ENCODE assay signal across 1 cellular context in genomic region chr7:151060416-151061234, GRCh38.
TF ChIP-seq lines count a peak whose summit lies in the region.

No MANE protein-coding gene starts in this region.

TF ChIP-seq in HepG2, 621 proteins besides CTCF, POLR2A, EP300 and RAD21 (continues in another document):
- TF ChIP-seq ZSCAN21 (CRISPR knock-in tag; IDR thresholded peaks at IDR 0.05; ENCODE audit: borderline replicate concordance): peak; percentile 35; the same call in 1 of the 2 replicates
- TF ChIP-seq PAWR (CRISPR knock-in tag; IDR thresholded peaks at IDR 0.05; ENCODE audit: borderline replicate concordance): no peak
- TF ChIP-seq, protein P1, sequence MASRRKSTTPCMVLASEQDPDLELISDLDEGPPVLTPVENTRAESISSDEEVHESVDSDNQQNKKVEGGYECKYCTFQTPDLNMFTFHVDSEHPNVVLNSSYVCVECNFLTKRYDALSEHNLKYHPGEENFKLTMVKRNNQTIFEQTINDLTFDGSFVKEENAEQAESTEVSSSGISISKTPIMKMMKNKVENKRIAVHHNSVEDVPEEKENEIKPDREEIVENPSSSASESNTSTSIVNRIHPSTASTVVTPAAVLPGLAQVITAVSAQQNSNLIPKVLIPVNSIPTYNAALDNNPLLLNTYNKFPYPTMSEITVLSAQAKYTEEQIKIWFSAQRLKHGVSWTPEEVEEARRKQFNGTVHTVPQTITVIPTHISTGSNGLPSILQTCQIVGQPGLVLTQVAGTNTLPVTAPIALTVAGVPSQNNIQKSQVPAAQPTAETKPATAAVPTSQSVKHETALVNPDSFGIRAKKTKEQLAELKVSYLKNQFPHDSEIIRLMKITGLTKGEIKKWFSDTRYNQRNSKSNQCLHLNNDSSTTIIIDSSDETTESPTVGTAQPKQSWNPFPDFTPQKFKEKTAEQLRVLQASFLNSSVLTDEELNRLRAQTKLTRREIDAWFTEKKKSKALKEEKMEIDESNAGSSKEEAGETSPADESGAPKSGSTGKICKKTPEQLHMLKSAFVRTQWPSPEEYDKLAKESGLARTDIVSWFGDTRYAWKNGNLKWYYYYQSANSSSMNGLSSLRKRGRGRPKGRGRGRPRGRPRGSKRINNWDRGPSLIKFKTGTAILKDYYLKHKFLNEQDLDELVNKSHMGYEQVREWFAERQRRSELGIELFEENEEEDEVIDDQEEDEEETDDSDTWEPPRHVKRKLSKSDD (CRISPR knock-in tag; IDR thresholded peaks at IDR 0.05; ENCODE audit: low read depth): 0 out of 2 replicates have a peak, but pooled peaks have one; percentile 14
- no peak for TF ChIP-seq ZBED4 (CRISPR knock-in tag; IDR thresholded peaks at IDR 0.05; ENCODE audit: borderline replicate concordance)
- TF ChIP-seq, protein P2, sequence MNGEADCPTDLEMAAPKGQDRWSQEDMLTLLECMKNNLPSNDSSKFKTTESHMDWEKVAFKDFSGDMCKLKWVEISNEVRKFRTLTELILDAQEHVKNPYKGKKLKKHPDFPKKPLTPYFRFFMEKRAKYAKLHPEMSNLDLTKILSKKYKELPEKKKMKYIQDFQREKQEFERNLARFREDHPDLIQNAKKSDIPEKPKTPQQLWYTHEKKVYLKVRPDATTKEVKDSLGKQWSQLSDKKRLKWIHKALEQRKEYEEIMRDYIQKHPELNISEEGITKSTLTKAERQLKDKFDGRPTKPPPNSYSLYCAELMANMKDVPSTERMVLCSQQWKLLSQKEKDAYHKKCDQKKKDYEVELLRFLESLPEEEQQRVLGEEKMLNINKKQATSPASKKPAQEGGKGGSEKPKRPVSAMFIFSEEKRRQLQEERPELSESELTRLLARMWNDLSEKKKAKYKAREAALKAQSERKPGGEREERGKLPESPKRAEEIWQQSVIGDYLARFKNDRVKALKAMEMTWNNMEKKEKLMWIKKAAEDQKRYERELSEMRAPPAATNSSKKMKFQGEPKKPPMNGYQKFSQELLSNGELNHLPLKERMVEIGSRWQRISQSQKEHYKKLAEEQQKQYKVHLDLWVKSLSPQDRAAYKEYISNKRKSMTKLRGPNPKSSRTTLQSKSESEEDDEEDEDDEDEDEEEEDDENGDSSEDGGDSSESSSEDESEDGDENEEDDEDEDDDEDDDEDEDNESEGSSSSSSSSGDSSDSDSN (CRISPR knock-in tag; IDR thresholded peaks at IDR 0.05): peak; percentile 33
- TF ChIP-seq HNRNPLL (IDR thresholded peaks at IDR 0.05; ENCODE audit: low read depth, low read length, poor library complexity, severe bottlenecking): peak; percentile 36
- TF ChIP-seq PITX1 (CRISPR knock-in tag; IDR thresholded peaks at IDR 0.05): 0 out of 2 replicates have a peak, but pooled peaks have one; percentile 22
- TF ChIP-seq, protein P3, sequence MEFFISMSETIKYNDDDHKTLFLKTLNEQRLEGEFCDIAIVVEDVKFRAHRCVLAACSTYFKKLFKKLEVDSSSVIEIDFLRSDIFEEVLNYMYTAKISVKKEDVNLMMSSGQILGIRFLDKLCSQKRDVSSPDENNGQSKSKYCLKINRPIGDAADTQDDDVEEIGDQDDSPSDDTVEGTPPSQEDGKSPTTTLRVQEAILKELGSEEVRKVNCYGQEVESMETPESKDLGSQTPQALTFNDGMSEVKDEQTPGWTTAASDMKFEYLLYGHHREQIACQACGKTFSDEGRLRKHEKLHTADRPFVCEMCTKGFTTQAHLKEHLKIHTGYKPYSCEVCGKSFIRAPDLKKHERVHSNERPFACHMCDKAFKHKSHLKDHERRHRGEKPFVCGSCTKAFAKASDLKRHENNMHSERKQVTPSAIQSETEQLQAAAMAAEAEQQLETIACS (CRISPR knock-in tag; IDR thresholded peaks at IDR 0.05): 0 out of 2 replicates have a peak, but pooled peaks have one; percentile 20
- TF ChIP-seq MED8 (CRISPR knock-in tag; IDR thresholded peaks at IDR 0.05; ENCODE audit: insufficient replicate concordance): peak; percentile 17
- peak; percentile 51; the same call in 1 of the 2 replicates for TF ChIP-seq ZNF740 (CRISPR knock-in tag; IDR thresholded peaks at IDR 0.05)
- TF ChIP-seq RBFOX2 (IDR thresholded peaks at IDR 0.05; ENCODE audit: low read depth, low read length): 0 out of 2 replicates have a peak, but pooled peaks have one; percentile 25
- TF ChIP-seq, protein P4, sequence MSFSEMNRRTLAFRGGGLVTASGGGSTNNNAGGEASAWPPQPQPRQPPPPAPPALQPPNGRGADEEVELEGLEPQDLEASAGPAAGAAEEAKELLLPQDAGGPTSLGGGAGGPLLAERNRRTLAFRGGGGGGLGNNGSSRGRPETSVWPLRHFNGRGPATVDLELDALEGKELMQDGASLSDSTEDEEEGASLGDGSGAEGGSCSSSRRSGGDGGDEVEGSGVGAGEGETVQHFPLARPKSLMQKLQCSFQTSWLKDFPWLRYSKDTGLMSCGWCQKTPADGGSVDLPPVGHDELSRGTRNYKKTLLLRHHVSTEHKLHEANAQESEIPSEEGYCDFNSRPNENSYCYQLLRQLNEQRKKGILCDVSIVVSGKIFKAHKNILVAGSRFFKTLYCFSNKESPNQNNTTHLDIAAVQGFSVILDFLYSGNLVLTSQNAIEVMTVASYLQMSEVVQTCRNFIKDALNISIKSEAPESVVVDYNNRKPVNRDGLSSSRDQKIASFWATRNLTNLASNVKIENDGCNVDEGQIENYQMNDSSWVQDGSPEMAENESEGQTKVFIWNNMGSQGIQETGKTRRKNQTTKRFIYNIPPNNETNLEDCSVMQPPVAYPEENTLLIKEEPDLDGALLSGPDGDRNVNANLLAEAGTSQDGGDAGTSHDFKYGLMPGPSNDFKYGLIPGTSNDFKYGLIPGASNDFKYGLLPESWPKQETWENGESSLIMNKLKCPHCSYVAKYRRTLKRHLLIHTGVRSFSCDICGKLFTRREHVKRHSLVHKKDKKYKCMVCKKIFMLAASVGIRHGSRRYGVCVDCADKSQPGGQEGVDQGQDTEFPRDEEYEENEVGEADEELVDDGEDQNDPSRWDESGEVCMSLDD (CRISPR knock-in tag; IDR thresholded peaks at IDR 0.05; ENCODE audit: borderline replicate concordance): no peak
- TF ChIP-seq ZNF883 (CRISPR knock-in tag; IDR thresholded peaks at IDR 0.05; ENCODE audit: not compliant biosample characterization): peak; percentile 15
- TF ChIP-seq, protein P5, sequence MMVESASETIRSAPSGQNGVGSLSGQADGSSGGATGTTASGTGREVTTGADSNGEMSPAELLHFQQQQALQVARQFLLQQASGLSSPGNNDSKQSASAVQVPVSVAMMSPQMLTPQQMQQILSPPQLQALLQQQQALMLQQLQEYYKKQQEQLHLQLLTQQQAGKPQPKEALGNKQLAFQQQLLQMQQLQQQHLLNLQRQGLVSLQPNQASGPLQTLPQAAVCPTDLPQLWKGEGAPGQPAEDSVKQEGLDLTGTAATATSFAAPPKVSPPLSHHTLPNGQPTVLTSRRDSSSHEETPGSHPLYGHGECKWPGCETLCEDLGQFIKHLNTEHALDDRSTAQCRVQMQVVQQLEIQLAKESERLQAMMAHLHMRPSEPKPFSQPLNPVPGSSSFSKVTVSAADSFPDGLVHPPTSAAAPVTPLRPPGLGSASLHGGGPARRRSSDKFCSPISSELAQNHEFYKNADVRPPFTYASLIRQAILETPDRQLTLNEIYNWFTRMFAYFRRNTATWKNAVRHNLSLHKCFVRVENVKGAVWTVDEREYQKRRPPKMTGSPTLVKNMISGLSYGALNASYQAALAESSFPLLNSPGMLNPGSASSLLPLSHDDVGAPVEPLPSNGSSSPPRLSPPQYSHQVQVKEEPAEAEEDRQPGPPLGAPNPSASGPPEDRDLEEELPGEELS (CRISPR knock-in tag; IDR thresholded peaks at IDR 0.05): 0 out of 2 replicates have a peak, but pooled peaks have one; percentile 19
- TF ChIP-seq SATB2 (CRISPR knock-in tag; IDR thresholded peaks at IDR 0.05): no peak
- peak; percentile 36 for TF ChIP-seq AGO2 (optimal IDR thresholded peaks at IDR 0.05; ENCODE audit: low read depth, low read length)
- TF ChIP-seq ARNTL (CRISPR knock-in tag; IDR thresholded peaks at IDR 0.05): 0 out of 2 replicates have a peak, but pooled peaks have one; percentile 30
- TF ChIP-seq, protein P6, sequence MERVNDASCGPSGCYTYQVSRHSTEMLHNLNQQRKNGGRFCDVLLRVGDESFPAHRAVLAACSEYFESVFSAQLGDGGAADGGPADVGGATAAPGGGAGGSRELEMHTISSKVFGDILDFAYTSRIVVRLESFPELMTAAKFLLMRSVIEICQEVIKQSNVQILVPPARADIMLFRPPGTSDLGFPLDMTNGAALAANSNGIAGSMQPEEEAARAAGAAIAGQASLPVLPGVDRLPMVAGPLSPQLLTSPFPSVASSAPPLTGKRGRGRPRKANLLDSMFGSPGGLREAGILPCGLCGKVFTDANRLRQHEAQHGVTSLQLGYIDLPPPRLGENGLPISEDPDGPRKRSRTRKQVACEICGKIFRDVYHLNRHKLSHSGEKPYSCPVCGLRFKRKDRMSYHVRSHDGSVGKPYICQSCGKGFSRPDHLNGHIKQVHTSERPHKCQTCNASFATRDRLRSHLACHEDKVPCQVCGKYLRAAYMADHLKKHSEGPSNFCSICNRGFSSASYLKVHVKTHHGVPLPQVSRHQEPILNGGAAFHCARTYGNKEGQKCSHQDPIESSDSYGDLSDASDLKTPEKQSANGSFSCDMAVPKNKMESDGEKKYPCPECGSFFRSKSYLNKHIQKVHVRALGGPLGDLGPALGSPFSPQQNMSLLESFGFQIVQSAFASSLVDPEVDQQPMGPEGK (CRISPR knock-in tag; IDR thresholded peaks at IDR 0.05): peak; percentile 47; the same call in 1 of the 2 replicates
- 0 out of 2 replicates have a peak, but pooled peaks have one; percentile 12 for TF ChIP-seq GATAD1 (CRISPR knock-in tag; IDR thresholded peaks at IDR 0.05)
- TF ChIP-seq ZBTB44 (CRISPR knock-in tag; IDR thresholded peaks at IDR 0.05): no peak
- TF ChIP-seq KDM5B (CRISPR knock-in tag; IDR thresholded peaks at IDR 0.05; ENCODE audit: borderline replicate concordance): 0 out of 2 replicates have a peak, but pooled peaks have one; percentile 25
- TF ChIP-seq ZNF263 (CRISPR knock-in tag; IDR thresholded peaks at IDR 0.05): peak; percentile 12; the same call in 1 of the 2 replicates
- TF ChIP-seq MAF1 (CRISPR knock-in tag; IDR thresholded peaks at IDR 0.05; ENCODE audit: borderline replicate concordance): 0 out of 2 replicates have a peak, but pooled peaks have one; percentile 20
- TF ChIP-seq HNRNPL (IDR thresholded peaks at IDR 0.05; ENCODE audit: low read depth, low read length): 0 out of 2 replicates have a peak, but pooled peaks have one; percentile 59
- 0 out of 2 replicates have a peak, but pooled peaks have one; percentile 71 for TF ChIP-seq ZNF766 (CRISPR knock-in tag; IDR thresholded peaks at IDR 0.05; ENCODE audit: borderline replicate concordance)
- TF ChIP-seq, protein P7, sequence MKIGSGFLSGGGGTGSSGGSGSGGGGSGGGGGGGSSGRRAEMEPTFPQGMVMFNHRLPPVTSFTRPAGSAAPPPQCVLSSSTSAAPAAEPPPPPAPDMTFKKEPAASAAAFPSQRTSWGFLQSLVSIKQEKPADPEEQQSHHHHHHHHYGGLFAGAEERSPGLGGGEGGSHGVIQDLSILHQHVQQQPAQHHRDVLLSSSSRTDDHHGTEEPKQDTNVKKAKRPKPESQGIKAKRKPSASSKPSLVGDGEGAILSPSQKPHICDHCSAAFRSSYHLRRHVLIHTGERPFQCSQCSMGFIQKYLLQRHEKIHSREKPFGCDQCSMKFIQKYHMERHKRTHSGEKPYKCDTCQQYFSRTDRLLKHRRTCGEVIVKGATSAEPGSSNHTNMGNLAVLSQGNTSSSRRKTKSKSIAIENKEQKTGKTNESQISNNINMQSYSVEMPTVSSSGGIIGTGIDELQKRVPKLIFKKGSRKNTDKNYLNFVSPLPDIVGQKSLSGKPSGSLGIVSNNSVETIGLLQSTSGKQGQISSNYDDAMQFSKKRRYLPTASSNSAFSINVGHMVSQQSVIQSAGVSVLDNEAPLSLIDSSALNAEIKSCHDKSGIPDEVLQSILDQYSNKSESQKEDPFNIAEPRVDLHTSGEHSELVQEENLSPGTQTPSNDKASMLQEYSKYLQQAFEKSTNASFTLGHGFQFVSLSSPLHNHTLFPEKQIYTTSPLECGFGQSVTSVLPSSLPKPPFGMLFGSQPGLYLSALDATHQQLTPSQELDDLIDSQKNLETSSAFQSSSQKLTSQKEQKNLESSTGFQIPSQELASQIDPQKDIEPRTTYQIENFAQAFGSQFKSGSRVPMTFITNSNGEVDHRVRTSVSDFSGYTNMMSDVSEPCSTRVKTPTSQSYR (CRISPR knock-in tag; IDR thresholded peaks at IDR 0.05; ENCODE audit: borderline replicate concordance): peak; percentile 62
- peak; percentile 16; the same call in 1 of the 2 replicates for TF ChIP-seq ZFY (CRISPR knock-in tag; IDR thresholded peaks at IDR 0.05)
- TF ChIP-seq ZNF501 (CRISPR knock-in tag; IDR thresholded peaks at IDR 0.05): 0 out of 2 replicates have a peak, but pooled peaks have one; percentile 7
- 0 out of 2 replicates have a peak, but pooled peaks have one; percentile 18 for TF ChIP-seq ZBTB7A (CRISPR knock-in tag; IDR thresholded peaks at IDR 0.05)
